ENCODE assay signal across 8 cellular contexts in genomic region chr19:55646889-55647731, GRCh38. TPM values are rescaled to one million over a fixed set of nuclear protein-coding genes. Genes with fewer than 3 reads are reported as not detected.
DNase-seq lines count a peak whose midpoint lies in the region; ATAC-seq and TF ChIP-seq lines count a peak whose summit lies in the region.

No MANE protein-coding gene starts in this region.

- 41 to 42% methylated on average over 14 of the region's 14 CpGs for WGBS in esophagus, 2 donors

- TF ChIP-seq POLR2A in gastrocnemius medialis (IDR thresholded peaks at IDR 0.05): no peak

- no peak overlapping the region for H2AFZ ChIP-seq in OCI-LY7 (ENCODE audit: low read length)

- ATAC-seq in gastrocnemius medialis (no peak), HG02973 (IDR thresholded peaks at IDR 0.05; ENCODE audit: unreplicated experiment) (no peak), GM21529 (IDR thresholded peaks at IDR 0.05; ENCODE audit: unreplicated experiment) (no peak)

- H3K9me2 ChIP-seq in OCI-LY7 (ENCODE audit: insufficient read depth, low read length): no peaks in the 10 kb centered on the region

- H3K4me2 ChIP-seq in OCI-LY7 (ENCODE audit: low read length): peak overlapping the region; percentile 98

- in situ Hi-C loops in gastrocnemius medialis (cut with MboI; ENCODE audit: low sequenced_read_pairs in 4 of 4): loop anchor here in 1 of 4 donors (25.0 kb wide), 1 partner anchor 510 kb away; the partner anchor contains the start of gene TNNT1

- no peak for TF ChIP-seq CTCF in GM12875 (IDR thresholded peaks at IDR 0.05; ENCODE audit: borderline replicate concordance, insufficient read depth, low read depth, low read length)
- no peak for TF ChIP-seq CTCF in OCI-LY7 (conservative IDR thresholded peaks at IDR 0.05; ENCODE audit: low read length)
- no peak for TF ChIP-seq CTCF in gastrocnemius medialis (IDR thresholded peaks at IDR 0.05 in 4 of 5, conservative IDR thresholded peaks at IDR 0.05 in 1 of 5)

- H3K36me3 ChIP-seq in OCI-LY7 (ENCODE audit: insufficient read depth, low read length): peaks cover 53% of the 10 kb centered on the region
- peaks cover 0 to 11% of the 10 kb centered on the region in 2 donors for H3K36me3 ChIP-seq in esophagus (ENCODE audit: control insufficient read depth in 2 of 2, insufficient read depth in 2 of 2, low read length in 1 of 2)
- peaks cover 0 to 10% of the 10 kb centered on the region in 2 donors for H3K36me3 ChIP-seq in gastrocnemius medialis

- H3K4me1 ChIP-seq in OCI-LY7 (ENCODE audit: insufficient read depth, low read length, poor library complexity, severe bottlenecking): peaks cover 51% of the 10 kb centered on the region
- peaks cover 9 to 26% of the 10 kb centered on the region in 2 donors for H3K4me1 ChIP-seq in esophagus (ENCODE audit: control insufficient read depth in 2 of 2, insufficient read depth in 2 of 2, low read length in 1 of 2)
- peaks cover 43 to 45% of the 10 kb centered on the region in 2 donors for H3K4me1 ChIP-seq in gastrocnemius medialis

- POLR2A ChIA-PET in OCI-LY7 (lab: Charles Lee): interaction anchor here (0.6 to 1.4 kb wide), 5 partner anchors 10 to 396 kb away, joined by 3 to 4 read pairs (median 3); partner anchors contain the start of genes FIZ1 and ZNF784

- DNase-seq in OCI-LY7 (ENCODE audit: low spot score) (peak; percentile 89), gastrocnemius medialis (no peak), HT-29 (ENCODE audit: low spot score) (no peak)
- no peak for DNase-seq in activated CD8-positive, alpha-beta memory T cell treated with anti-CD3 and anti-CD28 coated beads, Interleukin-2, amount 50 U/mL, for 4 hours

- BruUV-seq in OCI-LY7 (replicated peaks; lab: Mats Ljungman, UMichigan): no TSS peak

- CTCF ChIA-PET in OCI-LY7 (lab: Charles Lee; ENCODE audit: unreplicated experiment): interaction anchor here (0.6 to 1.0 kb wide), 2 partner anchors 14 to 295 kb away, joined by 3 read pairs; no protein-coding TSS in a partner anchor

- peaks cover 53% of the 10 kb centered on the region for H3K79me2 ChIP-seq in OCI-LY7 (ENCODE audit: insufficient read depth, low read depth, low read length)

- H4K20me1 ChIP-seq in OCI-LY7 (ENCODE audit: insufficient read depth, low read length): no peaks in the 10 kb centered on the region

- no peaks in the 10 kb centered on the region for H3K27me3 ChIP-seq in esophagus (ENCODE audit: control insufficient read depth in 1 of 2, insufficient read depth in 2 of 2, low read length in 2 of 2)
- H3K27me3 ChIP-seq in gastrocnemius medialis: no peaks in the 10 kb centered on the region

- intact Hi-C loops in OCI-LY7 (cut with micrococcal nuclease; ENCODE audit: unreplicated experiment): no loop called here
- intact Hi-C loops in gastrocnemius medialis (cut with DNase I; ENCODE audit: low total_unique reads): no loop called here

- H3K4me3 ChIP-seq in GM12875 (ENCODE audit: low read depth, low read length) (peak overlapping the region; percentile 90), OCI-LY7 (ENCODE audit: low read depth, low read length, poor library complexity, severe bottlenecking) (peak overlapping the region; percentile 72), esophagus (ENCODE audit: low read depth in 1 of 2, low read length in 2 of 2) (peak overlapping the region; percentile 64 to 71), gastrocnemius medialis (peak overlapping the region; percentile 80 to 88 (median 82))

- H3K9me3 ChIP-seq in OCI-LY7 (ENCODE audit: low read length) (no peaks in the 10 kb centered on the region), esophagus (ENCODE audit: control insufficient read depth in 2 of 2, insufficient read depth in 1 of 2, low read depth in 1 of 2, low read length in 1 of 2) (no peaks in the 10 kb centered on the region), gastrocnemius medialis (no peaks in the 10 kb centered on the region)

- H3K27ac ChIP-seq in OCI-LY7 (ENCODE audit: low read depth, low read length, poor library complexity, severe bottlenecking) (peak overlapping the region; percentile 90), esophagus (ENCODE audit: low read depth in 2 of 2, low read length in 1 of 2) (peak overlapping the region; percentile 75 to 79), gastrocnemius medialis (peak overlapping the region; percentile 72 to 91 (median 84))

RNA-seq across cellular contexts. Expression of gene CCDC106, which starts 0.9 kb away (rescaled TPM):
- total RNA-seq in OCI-LY7 (2014; rRNA removed; shearing (Covaris generic)): 29.4 and 30.1 TPM in 2 replicates
- total RNA-seq in OCI-LY7 (2022): 29.0 and 30.9 TPM in 2 replicates
- polyA plus RNA-seq in esophagus: 1 to 10 TPM; 5.6 to 9.1 TPM
- total RNA-seq in gastrocnemius medialis: 10 to 100 TPM in 2 of 4 donors, 1 to 10 TPM in 2; 6.3 to 21.2 (median 12.6) TPM
- 9.7 and 11.4 TPM in 2 replicates for total RNA-seq in HT-29 (2014; rRNA removed; shearing (Covaris generic))

RNA-seq across cellular contexts. Expression of gene ZNF581, which starts 3.7 kb away (rescaled TPM):
- total RNA-seq in OCI-LY7 (2014; rRNA removed; shearing (Covaris generic)): 26.6 and 44.5 TPM in 2 replicates
- total RNA-seq in OCI-LY7 (2022) (39.7 and 41.8 TPM in 2 replicates), gastrocnemius medialis (10 to 100 TPM in 3 of 4 donors, 1 to 10 TPM in 1; 9.9 to 17.3 (median 13.7) TPM)
- 10 to 100 TPM; 10.3 to 16.6 TPM for polyA plus RNA-seq in esophagus
- 40.9 and 43.2 TPM in 2 replicates for total RNA-seq in HT-29 (2014; rRNA removed; shearing (Covaris generic))

RNA-seq across cellular contexts. Expression of gene ZNF580, which starts 6.3 kb away (rescaled TPM):
- total RNA-seq in OCI-LY7 (2014; rRNA removed; shearing (Covaris generic)): 17.6 and 24.4 TPM in 2 replicates
- total RNA-seq in OCI-LY7 (2022): 50.0 and 52.1 TPM in 2 replicates
- polyA plus RNA-seq in esophagus: 10 to 100 TPM; 12.8 to 14.2 TPM
- total RNA-seq in gastrocnemius medialis: 10 to 100 TPM in 1 of 4 donors, 1 to 10 TPM in 3; 1.5 to 12.3 (median 7.2) TPM
- 16.1 and 18.8 TPM in 2 replicates for total RNA-seq in HT-29 (2014; rRNA removed; shearing (Covaris generic))

RNA-seq across cellular contexts. Expression of gene U2AF2, which starts 7.7 kb away (rescaled TPM):
- 193 and 211 TPM in 2 replicates for total RNA-seq in OCI-LY7 (2014; rRNA removed; shearing (Covaris generic))
- total RNA-seq in OCI-LY7 (2022) (233 and 264 TPM in 2 replicates), gastrocnemius medialis (10 to 100 TPM; 38.1 to 60.2 (median 50.1) TPM)
- 100 to 1,000 TPM; 110 to 120 TPM for polyA plus RNA-seq in esophagus
- total RNA-seq in HT-29 (2014; rRNA removed; shearing (Covaris generic)): 799 and 894 TPM in 2 replicates

RNA-seq across cellular contexts. Expression of gene ZNF784, which starts 22.7 kb away (rescaled TPM):
- 3.4 and 6.6 TPM in 2 replicates for total RNA-seq in OCI-LY7 (2014; rRNA removed; shearing (Covaris generic))
- total RNA-seq in OCI-LY7 (2022) (4.0 and 5.4 TPM in 2 replicates), gastrocnemius medialis (1 to 10 TPM; 6.0 to 10.0 (median 8.2) TPM)
- 1 to 10 TPM; 5.2 to 5.9 TPM for polyA plus RNA-seq in esophagus
- total RNA-seq in HT-29 (2014; rRNA removed; shearing (Covaris generic)): 17.5 and 19.9 TPM in 2 replicates
